ENCODE assay signal across 2 cellular contexts in genomic region chr11:66363805-66364535, GRCh38.
TF ChIP-seq lines count a peak whose summit lies in the region.

No MANE protein-coding gene starts in this region.

TF ChIP-seq in GM12878, 131 proteins besides CTCF, POLR2A, EP300 and RAD21:
- TF ChIP-seq LARP7 (IDR thresholded peaks at IDR 0.05) (no peak), YY1 (IDR thresholded peaks at IDR 0.05; ENCODE audit: low read depth, low read length) (no peak), HCFC1 (IDR thresholded peaks at IDR 0.05; ENCODE audit: low read length) (no peak), CREM (IDR thresholded peaks at IDR 0.05; ENCODE audit: low read depth) (no peak), BRCA1 (IDR thresholded peaks at IDR 0.05; ENCODE audit: low read depth, low read length) (no peak), IRF4 (IDR thresholded peaks at IDR 0.05; ENCODE audit: low read depth, low read length) (no peak), CREB1 (IDR thresholded peaks at IDR 0.05; ENCODE audit: low read depth) (no peak), NBN (IDR thresholded peaks at IDR 0.05) (no peak), FOXK2 (IDR thresholded peaks at IDR 0.05) (no peak), SMAD1 (IDR thresholded peaks at IDR 0.05; ENCODE audit: low read depth, partially characterized antibody) (no peak)

TF ChIP-seq in liver, 16 proteins besides CTCF, POLR2A, EP300 and RAD21:
- no peak for TF ChIP-seq HNF4A (conservative IDR thresholded peaks at IDR 0.05)
- no peak for TF ChIP-seq ATF3 (IDR thresholded peaks at IDR 0.05)
- no peak for TF ChIP-seq YY1 (IDR thresholded peaks at IDR 0.05)
